In genomic region chrX:29962061-29962460, GRCh38 we compare ENCODE assay signal across 26 cellular contexts.
"Had no signal": no experiment of that assay in that cellular context is flagged by ENCODE, and none has a peak within 500 bp of the region (broad histone marks: within the 10 kb centered on the region; RNA-seq: fewer than 3 reads in every experiment).

No MANE protein-coding gene starts in this region.

- H3K4me3 Mint-ChIP-seq: naive B cell; naive thymus-derived CD8-positive, alpha-beta T cell; natural killer cell treated with Interleukin-12 subunit alpha and Interleukin-12 subunit beta and Interleukin-15 and Interleukin-18, amount 100 ng/mL, for 72 hours; stimulated activated effector memory CD8-positive, alpha-beta T cell treated with anti-CD3 and anti-CD28 coated beads, Interleukin-12 subunit alpha, Interleukin-12 subunit beta, amount 100 ng/mL, for 72 hours; stimulated activated naive B cell treated with anti-CD40 and anti-IgM and Interleukin-4, amounts not matched to agents 10 μg/mL and 1 μg/mL and 100 μg/mL, for 72 hours; stimulated activated naive CD8-positive, alpha-beta T cell treated with anti-CD3 and anti-CD28 coated beads, Interleukin-15, Interleukin-2, amounts not matched to agents 100 ng/mL and 50 ng/mL, for 24 hours had no signal

- H3K4me1 Mint-ChIP-seq: naive B cell; naive thymus-derived CD8-positive, alpha-beta T cell; stimulated activated effector memory CD8-positive, alpha-beta T cell treated with anti-CD3 and anti-CD28 coated beads, Interleukin-12 subunit alpha, Interleukin-12 subunit beta, amount 100 ng/mL, for 72 hours; stimulated activated naive B cell treated with anti-CD40 and anti-IgM and Interleukin-4, amounts not matched to agents 10 μg/mL and 1 μg/mL and 100 μg/mL, for 72 hours had no signal

- H3K27ac ChIP-seq: neutrophil, pancreas, prostate gland, right lobe of liver, sigmoid colon, stomach, thoracic aorta, thyroid gland, tibial nerve, upper lobe of left lung, vagina had no signal

- H3K9me3 ChIP-seq: neutrophil, pancreas, prostate gland, right lobe of liver, sigmoid colon, stomach, thoracic aorta, thyroid gland, tibial nerve, upper lobe of left lung, vagina had no signal

- H3K9me3 Mint-ChIP-seq: naive thymus-derived CD8-positive, alpha-beta T cell; stimulated activated naive B cell treated with anti-CD40 and anti-IgM and Interleukin-4, amounts not matched to agents 10 μg/mL and 1 μg/mL and 100 μg/mL, for 72 hours; stimulated activated naive CD8-positive, alpha-beta T cell treated with anti-CD3 and anti-CD28 coated beads, Interleukin-15, Interleukin-2, amounts not matched to agents 100 ng/mL and 50 ng/mL, for 24 hours had no signal

- H3K27ac Mint-ChIP-seq: naive B cell; naive thymus-derived CD8-positive, alpha-beta T cell; natural killer cell treated with Interleukin-12 subunit alpha and Interleukin-12 subunit beta and Interleukin-15 and Interleukin-18, amount 100 ng/mL, for 72 hours; stimulated activated effector memory CD8-positive, alpha-beta T cell treated with anti-CD3 and anti-CD28 coated beads, Interleukin-12 subunit alpha, Interleukin-12 subunit beta, amount 100 ng/mL, for 72 hours; stimulated activated naive B cell treated with anti-CD40 and anti-IgM and Interleukin-4, amounts not matched to agents 10 μg/mL and 1 μg/mL and 100 μg/mL, for 72 hours; stimulated activated naive CD8-positive, alpha-beta T cell treated with anti-CD3 and anti-CD28 coated beads, Interleukin-15, Interleukin-2, amounts not matched to agents 100 ng/mL and 50 ng/mL, for 24 hours had no signal

- H3K4me1 ChIP-seq: pancreas, prostate gland, right lobe of liver, sigmoid colon, stomach, thyroid gland, tibial nerve, upper lobe of left lung, vagina had no signal

- DNase-seq: naive B cell; naive thymus-derived CD8-positive, alpha-beta T cell; nucleus accumbens; pancreas; right cardiac atrium; right lobe of liver; sigmoid colon; small intestine; stimulated activated CD4-positive, alpha-beta T cell treated with anti-CD3 and anti-CD28 coated beads, Interleukin-15, amount 100 ng/mL, for 24 hours; stimulated activated CD4-positive, alpha-beta T cell treated with anti-CD3 and anti-CD28 coated beads, Interleukin-2, amount 100 ng/mL, for 24 hours; stimulated activated CD4-positive, alpha-beta T cell treated with anti-CD3 and anti-CD28 coated beads, Interleukin-2, amount 100 ng/mL, for 48 hours; stimulated activated CD4-positive, alpha-beta T cell treated with anti-CD3 and anti-CD28 coated beads, Interleukin-4, amount 100 ng/mL, for 24 hours; stimulated activated naive B cell treated with anti-CD40 and anti-IgM and Interleukin-4, amounts not matched to agents 10 μg/mL and 1 μg/mL and 100 μg/mL, for 72 hours; stimulated activated naive CD4-positive, alpha-beta T cell treated with Interleukin-2 at 50 U/mL for 16 hours; stomach; thyroid gland; trophoblast cell; upper lobe of left lung had no signal

- H3K27me3 Mint-ChIP-seq: naive B cell; naive thymus-derived CD8-positive, alpha-beta T cell; natural killer cell treated with Interleukin-12 subunit alpha and Interleukin-12 subunit beta and Interleukin-15 and Interleukin-18, amount 100 ng/mL, for 72 hours; stimulated activated naive CD8-positive, alpha-beta T cell treated with anti-CD3 and anti-CD28 coated beads, Interleukin-15, Interleukin-2, amounts not matched to agents 100 ng/mL and 50 ng/mL, for 24 hours had no signal

- H3K36me3 Mint-ChIP-seq: naive B cell; naive thymus-derived CD8-positive, alpha-beta T cell; natural killer cell treated with Interleukin-12 subunit alpha and Interleukin-12 subunit beta and Interleukin-15 and Interleukin-18, amount 100 ng/mL, for 72 hours; stimulated activated effector memory CD8-positive, alpha-beta T cell treated with anti-CD3 and anti-CD28 coated beads, Interleukin-12 subunit alpha, Interleukin-12 subunit beta, amount 100 ng/mL, for 72 hours; stimulated activated naive B cell treated with anti-CD40 and anti-IgM and Interleukin-4, amounts not matched to agents 10 μg/mL and 1 μg/mL and 100 μg/mL, for 72 hours had no signal

- H3K27me3 ChIP-seq: neutrophil, right lobe of liver, sigmoid colon, stomach, thyroid gland, tibial nerve, upper lobe of left lung, vagina had no signal
